In genomic region chr10:33917069-33917468, GRCh38 we compare ENCODE assay signal across 32 cellular contexts.
"Had no signal": no experiment of that assay in that cellular context is flagged by ENCODE, and none has a peak within 500 bp of the region (broad histone marks: within the 10 kb centered on the region; RNA-seq: fewer than 3 reads in every experiment).

No MANE protein-coding gene starts in this region.

- H3K4me2 ChIP-seq: neural progenitor cell had no signal

- H3K36me3 Mint-ChIP-seq: mesothelial cell of epicardium; naive B cell; natural killer cell; stimulated activated naive B cell treated with anti-CD40 and anti-IgM and Interleukin-4, amounts not matched to agents 10 μg/mL and 1 μg/mL and 100 μg/mL, for 72 hours had no signal

- H3K36me3 ChIP-seq: heart left ventricle, left ventricle myocardium inferior, neural progenitor cell, neutrophil, right atrium auricular region, stomach, suprapubic skin, thoracic aorta, tibial artery, upper lobe of right lung had no signal

- H3K27ac ChIP-seq: heart left ventricle, left ventricle myocardium inferior, neural progenitor cell, neutrophil, parathyroid adenoma, right atrium auricular region, skin epidermis, stomach, suprapubic skin, thoracic aorta, tibial artery, upper lobe of right lung had no signal

- H3K9ac ChIP-seq: neural progenitor cell, parathyroid adenoma had no signal

- H3K9me3 ChIP-seq: left ventricle myocardium inferior, neutrophil, right atrium auricular region, stomach, suprapubic skin, thoracic aorta, tibial artery, upper lobe of right lung had no signal

- H3K4me1 Mint-ChIP-seq: immature natural killer cell; naive B cell; natural killer cell; stimulated activated naive B cell treated with anti-CD40 and anti-IgM and Interleukin-4, amounts not matched to agents 10 μg/mL and 1 μg/mL and 100 μg/mL, for 72 hours had no signal

- H3K4me3 Mint-ChIP-seq: immature natural killer cell; mesothelial cell of epicardium; naive B cell; natural killer cell; neural progenitor cell; stimulated activated naive B cell treated with anti-CD40 and anti-IgM and Interleukin-4, amounts not matched to agents 10 μg/mL and 1 μg/mL and 100 μg/mL, for 72 hours had no signal

- FAIRE-seq: islet of Langerhans, kidney, urothelium cell line had no signal

- H3K4me1 ChIP-seq: heart left ventricle, left ventricle myocardium inferior, neural progenitor cell, parathyroid adenoma, right atrium auricular region, stomach, suprapubic skin, tibial artery, upper lobe of right lung had no signal

- H3K9me3 Mint-ChIP-seq: immature natural killer cell, natural killer cell had no signal

- H3K27me3 Mint-ChIP-seq: stimulated activated naive B cell treated with anti-CD40 and anti-IgM and Interleukin-4, amounts not matched to agents 10 μg/mL and 1 μg/mL and 100 μg/mL, for 72 hours had no signal

- H3K27me3 ChIP-seq: heart left ventricle, neural progenitor cell, neutrophil, right atrium auricular region, stomach, suprapubic skin, tibial artery, upper lobe of right lung had no signal

- H3K27ac Mint-ChIP-seq: immature natural killer cell; mesothelial cell of epicardium; naive B cell; natural killer cell; neural progenitor cell; stimulated activated naive B cell treated with anti-CD40 and anti-IgM and Interleukin-4, amounts not matched to agents 10 μg/mL and 1 μg/mL and 100 μg/mL, for 72 hours had no signal

- DNase-seq: heart left ventricle; hypothalamus; immature natural killer cell; kidney; left colon; left ventricle myocardium inferior; mesendoderm; naive B cell; natural killer cell; occipital lobe; stimulated activated CD4-positive, alpha-beta T cell treated with anti-CD3 and anti-CD28 coated beads, Interleukin-12 subunit alpha, Interleukin-12 subunit beta, amount 100 ng/mL, for 4 hours; stimulated activated CD4-positive, alpha-beta T cell treated with anti-CD3 and anti-CD28 coated beads, Interleukin-15, amount 100 ng/mL, for 24 hours; stimulated activated CD4-positive, alpha-beta T cell treated with anti-CD3 and anti-CD28 coated beads, Interleukin-2, amount 100 ng/mL, for 24 hours; stimulated activated CD4-positive, alpha-beta T cell treated with anti-CD3 and anti-CD28 coated beads, Interleukin-4, amount 100 ng/mL, for 1 hour; stimulated activated naive B cell treated with anti-CD40 and anti-IgM and Interleukin-4, amounts not matched to agents 10 μg/mL and 1 μg/mL and 100 μg/mL, for 72 hours; stimulated activated naive CD8-positive, alpha-beta T cell treated with anti-CD3 and anti-CD28 coated beads, Interleukin-15, Interleukin-2, amounts not matched to agents 100 U/mL and 50 U/mL, for 24 hours; stomach; tibial artery; trophoblast cell; upper lobe of right lung had no signal

- H3K79me2 ChIP-seq: parathyroid adenoma had no signal

- ATAC-seq: heart left ventricle; left colon; natural killer cell; sciatic nerve; stimulated activated naive B cell treated with anti-CD40 and anti-IgM and Interleukin-4, amounts not matched to agents 10 μg/mL and 1 μg/mL and 100 μg/mL, for 72 hours; stimulated activated naive CD8-positive, alpha-beta T cell treated with anti-CD3 and anti-CD28 coated beads, Interleukin-15, Interleukin-2, amounts not matched to agents 100 U/mL and 50 U/mL, for 24 hours; upper lobe of right lung had no signal

- H3K4me3 ChIP-seq: heart left ventricle, left ventricle myocardium inferior, lung, neural progenitor cell, right atrium auricular region, skin epidermis, stomach, suprapubic skin, thoracic aorta, tibial artery, upper lobe of right lung had no signal

- H2AFZ ChIP-seq: neural progenitor cell, parathyroid adenoma had no signal
